1 cellular context compared by ENCODE assay signal in the genomic region with DNA sequence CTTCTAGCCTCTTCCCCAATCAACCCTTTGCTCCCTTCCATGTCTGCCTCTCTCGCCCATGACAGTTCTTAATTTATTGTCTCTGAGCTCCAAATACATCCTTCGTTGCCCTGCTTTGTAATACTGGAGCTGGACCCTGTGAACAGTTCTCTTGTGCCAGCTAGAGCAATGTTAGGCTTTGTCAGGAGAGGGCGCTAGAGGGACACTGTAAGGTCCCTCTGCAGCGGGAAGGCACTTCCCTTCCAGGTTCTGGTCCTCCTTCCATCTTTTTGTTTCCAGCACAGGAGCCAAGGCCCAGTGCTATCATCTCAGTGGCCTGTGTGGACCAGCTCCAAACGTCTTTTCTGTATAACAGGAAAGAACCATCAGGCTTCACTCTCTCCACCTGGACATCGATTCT.
TF ChIP-seq lines count a peak whose summit lies in the region.

No MANE protein-coding gene starts in this region.

TF ChIP-seq in K562, 482 proteins besides CTCF, POLR2A, EP300 and RAD21 (continued from another document):
- TF ChIP-seq, protein P1, sequence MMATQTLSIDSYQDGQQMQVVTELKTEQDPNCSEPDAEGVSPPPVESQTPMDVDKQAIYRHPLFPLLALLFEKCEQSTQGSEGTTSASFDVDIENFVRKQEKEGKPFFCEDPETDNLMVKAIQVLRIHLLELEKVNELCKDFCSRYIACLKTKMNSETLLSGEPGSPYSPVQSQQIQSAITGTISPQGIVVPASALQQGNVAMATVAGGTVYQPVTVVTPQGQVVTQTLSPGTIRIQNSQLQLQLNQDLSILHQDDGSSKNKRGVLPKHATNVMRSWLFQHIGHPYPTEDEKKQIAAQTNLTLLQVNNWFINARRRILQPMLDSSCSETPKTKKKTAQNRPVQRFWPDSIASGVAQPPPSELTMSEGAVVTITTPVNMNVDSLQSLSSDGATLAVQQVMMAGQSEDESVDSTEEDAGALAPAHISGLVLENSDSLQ (IDR thresholded peaks at IDR 0.05): no peak
- no peak for TF ChIP-seq KLF6 (CRISPR knock-in tag; IDR thresholded peaks at IDR 0.05; ENCODE audit: borderline replicate concordance)
- peak; percentile 67 for TF ChIP-seq SMC3 (conservative IDR thresholded peaks at IDR 0.05; ENCODE audit: insufficient read depth, low read depth, low read length)
- TF ChIP-seq BRCA1 (IDR thresholded peaks at IDR 0.05): no peak
- TF ChIP-seq BRCA1 (CRISPR knock-in tag; IDR thresholded peaks at IDR 0.05): no peak
- no peak for TF ChIP-seq ZC3H4 (CRISPR knock-in tag; IDR thresholded peaks at IDR 0.05; ENCODE audit: borderline replicate concordance)
- TF ChIP-seq, protein P2, sequence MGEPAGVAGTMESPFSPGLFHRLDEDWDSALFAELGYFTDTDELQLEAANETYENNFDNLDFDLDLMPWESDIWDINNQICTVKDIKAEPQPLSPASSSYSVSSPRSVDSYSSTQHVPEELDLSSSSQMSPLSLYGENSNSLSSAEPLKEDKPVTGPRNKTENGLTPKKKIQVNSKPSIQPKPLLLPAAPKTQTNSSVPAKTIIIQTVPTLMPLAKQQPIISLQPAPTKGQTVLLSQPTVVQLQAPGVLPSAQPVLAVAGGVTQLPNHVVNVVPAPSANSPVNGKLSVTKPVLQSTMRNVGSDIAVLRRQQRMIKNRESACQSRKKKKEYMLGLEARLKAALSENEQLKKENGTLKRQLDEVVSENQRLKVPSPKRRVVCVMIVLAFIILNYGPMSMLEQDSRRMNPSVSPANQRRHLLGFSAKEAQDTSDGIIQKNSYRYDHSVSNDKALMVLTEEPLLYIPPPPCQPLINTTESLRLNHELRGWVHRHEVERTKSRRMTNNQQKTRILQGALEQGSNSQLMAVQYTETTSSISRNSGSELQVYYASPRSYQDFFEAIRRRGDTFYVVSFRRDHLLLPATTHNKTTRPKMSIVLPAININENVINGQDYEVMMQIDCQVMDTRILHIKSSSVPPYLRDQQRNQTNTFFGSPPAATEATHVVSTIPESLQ (CRISPR knock-in tag; IDR thresholded peaks at IDR 0.05): no peak
